Comparison of ENCODE assay signal across 8 cellular contexts in genomic region chr1:115642168-115643072, GRCh38. TPM values are rescaled to one million over a fixed set of nuclear protein-coding genes. Genes with fewer than 3 reads are reported as not detected.
DNase-seq lines count a peak whose midpoint lies in the region; ATAC-seq and TF ChIP-seq lines count a peak whose summit lies in the region.

No MANE protein-coding gene starts in this region.

- ATAC-seq in GM18520 (IDR thresholded peaks at IDR 0.05; ENCODE audit: unreplicated experiment) (peak; percentile 52), HG02943 (IDR thresholded peaks at IDR 0.05; ENCODE audit: low read depth, unreplicated experiment) (peak; percentile 73)
- peak; percentile 62 for ATAC-seq in activated CD8-positive, alpha-beta memory T cell treated with anti-CD3 and anti-CD28 coated beads, Interleukin-2, amount 10 ng/mL, durations not matched to agents 7 days and 5 days

- H3K4me3 Mint-ChIP-seq in activated CD8-positive, alpha-beta memory T cell treated with anti-CD3 and anti-CD28 coated beads, Interleukin-2, amount 10 ng/mL, durations not matched to agents 7 days and 5 days, result peak overlapping the region; percentile 76
- H3K4me3 Mint-ChIP-seq in neural progenitor cell, result peak overlapping the region; percentile 96

- H3K27ac Mint-ChIP-seq in activated CD8-positive, alpha-beta memory T cell treated with anti-CD3 and anti-CD28 coated beads, Interleukin-2, amount 10 ng/mL, durations not matched to agents 7 days and 5 days, result peak overlapping the region; percentile 50
- peak overlapping the region; percentile 88 for H3K27ac Mint-ChIP-seq in neural progenitor cell

- peaks cover 2% of the 10 kb centered on the region for H3K36me3 Mint-ChIP-seq in activated CD8-positive, alpha-beta memory T cell treated with anti-CD3 and anti-CD28 coated beads, Interleukin-2, amount 10 ng/mL, durations not matched to agents 7 days and 5 days
- peaks cover 4% of the 10 kb centered on the region for H3K36me3 Mint-ChIP-seq in neural progenitor cell

- no peaks in the 10 kb centered on the region; a peak in 1 of 22 replicates for H3K36me3 ChIP-seq in BLaER1 treated with 17β-estradiol and CSF1 and Interleukin-3, amounts not matched to agents 10 nM and 100 nM
- H3K36me3 ChIP-seq in neural progenitor cell, result no peaks in the 10 kb centered on the region

- peak; percentile 56 for DNase-seq in NCI-H2107 (lab: John Stamatoyannopoulos, UW)
- DNase-seq in activated CD8-positive, alpha-beta memory T cell treated with anti-CD3 and anti-CD28 coated beads, Interleukin-2, amount 10 ng/mL, durations not matched to agents 7 days and 5 days, result peak; percentile 69
- DNase-seq in fibroblast of villous mesenchyme (ENCODE audit: low read depth), result peak; percentile 54
- DNase-seq in neural progenitor cell (ENCODE audit: low spot score), result peak; percentile 62
- DNase-seq in GDM1 (lab: John Stamatoyannopoulos, UW), result no peak

- no peak for TF ChIP-seq CTCF in fibroblast of villous mesenchyme (IDR thresholded peaks at IDR 0.05; ENCODE audit: insufficient read depth, low read depth, low read length)
- peak; percentile 3 for TF ChIP-seq CTCF in neural progenitor cell (IDR thresholded peaks at IDR 0.05)

- H3K27me3 ChIP-seq in BLaER1 treated with 17β-estradiol and CSF1 and Interleukin-3, amounts not matched to agents 10 nM and 100 nM, result no peaks in the 10 kb centered on the region
- peaks cover 16% of the 10 kb centered on the region for H3K27me3 ChIP-seq in neural progenitor cell

- peaks cover 0 to 16% (median 8%) of the 10 kb centered on the region in 11 experiments; a peak in 7 of 22 replicates for H4K20me1 ChIP-seq in BLaER1 treated with 17β-estradiol and CSF1 and Interleukin-3, amounts not matched to agents 10 nM and 100 nM
- H4K20me1 ChIP-seq in neural progenitor cell (ENCODE audit: low read depth), result peaks cover 20% of the 10 kb centered on the region

- H3K9ac ChIP-seq in BLaER1 treated with 17β-estradiol and CSF1 and Interleukin-3, amounts not matched to agents 10 nM and 100 nM, result peak overlapping the region; percentile 75 to 88 (median 83)
- no peak overlapping the region for H3K9ac ChIP-seq in neural progenitor cell

- peaks cover 12 to 22% (median 16%) of the 10 kb centered on the region in 11 experiments; a peak in 18 of 22 replicates for H3K9me3 ChIP-seq in BLaER1 treated with 17β-estradiol and CSF1 and Interleukin-3, amounts not matched to agents 10 nM and 100 nM (replicated peaks in 1 of 11)
- H3K9me3 ChIP-seq in neural progenitor cell (ENCODE audit: low read depth), result no peaks in the 10 kb centered on the region

- peak overlapping the region; percentile 79 to 97 (median 90) for H3K4me2 ChIP-seq in BLaER1 treated with 17β-estradiol and CSF1 and Interleukin-3, amounts not matched to agents 10 nM and 100 nM
- H3K4me2 ChIP-seq in neural progenitor cell, result peak overlapping the region; percentile 89

- peaks cover 16% of the 10 kb centered on the region for H3K4me1 Mint-ChIP-seq in activated CD8-positive, alpha-beta memory T cell treated with anti-CD3 and anti-CD28 coated beads, Interleukin-2, amount 10 ng/mL, durations not matched to agents 7 days and 5 days
- peaks cover 8% of the 10 kb centered on the region for H3K4me1 Mint-ChIP-seq in neural progenitor cell

- peaks cover 26% of the 10 kb centered on the region for H3K27me3 Mint-ChIP-seq in activated CD8-positive, alpha-beta memory T cell treated with anti-CD3 and anti-CD28 coated beads, Interleukin-2, amount 10 ng/mL, durations not matched to agents 7 days and 5 days
- H3K27me3 Mint-ChIP-seq in neural progenitor cell (ENCODE audit: insufficient read depth, low read depth), result peaks cover 11% of the 10 kb centered on the region

- peak overlapping the region in 10 of 11 experiments; percentile 56 to 82 (median 76); a peak in 21 of 22 replicates for H3K27ac ChIP-seq in BLaER1 treated with 17β-estradiol and CSF1 and Interleukin-3, amounts not matched to agents 10 nM and 100 nM
- H3K27ac ChIP-seq in neural progenitor cell, result no peak overlapping the region

- H3K9me3 Mint-ChIP-seq in activated CD8-positive, alpha-beta memory T cell treated with anti-CD3 and anti-CD28 coated beads, Interleukin-2, amount 10 ng/mL, durations not matched to agents 7 days and 5 days (ENCODE audit: low read depth), result peaks cover 2% of the 10 kb centered on the region
- peaks cover 26% of the 10 kb centered on the region for H3K9me3 Mint-ChIP-seq in neural progenitor cell

- CTCF ChIA-PET in activated CD8-positive, alpha-beta memory T cell treated with anti-CD3 and anti-CD28 coated beads, Interleukin-2, amount 10 ng/mL, durations not matched to agents 7 days and 5 days (lab: Charles Lee), result interaction anchor here (0.8 to 1.5 kb wide), 4 partner anchors 19 to 64 kb away, joined by 3 to 7 read pairs (median 4); no protein-coding TSS in a partner anchor

- H3F3A ChIP-seq in neural progenitor cell (ENCODE audit: low read depth), result no peaks in the 10 kb centered on the region

- peaks cover 7 to 19% (median 13%) of the 10 kb centered on the region in 10 experiments for H3K4me1 ChIP-seq in BLaER1 treated with 17β-estradiol and CSF1 and Interleukin-3, amounts not matched to agents 10 nM and 100 nM
- peaks cover 7% of the 10 kb centered on the region for H3K4me1 ChIP-seq in neural progenitor cell

- peak overlapping the region; percentile 76 to 95 (median 89) for H3K4me3 ChIP-seq in BLaER1 treated with 17β-estradiol and CSF1 and Interleukin-3, amounts not matched to agents 10 nM and 100 nM
- H3K4me3 ChIP-seq in fibroblast of villous mesenchyme (ENCODE audit: low read depth, low read length) (peak overlapping the region; percentile 83), neural progenitor cell (peak overlapping the region; percentile 75)

- H3K79me2 ChIP-seq in neural progenitor cell (ENCODE audit: low read depth), result peaks cover 35% of the 10 kb centered on the region

- peak overlapping the region; percentile 94 for H2AFZ ChIP-seq in neural progenitor cell (replicated peaks)

RNA-seq across cellular contexts. Expression of gene VANGL1, which starts 0.7 kb away (rescaled TPM):
- 10 to 100 TPM; 11.8 TPM for total RNA-seq in activated CD8-positive, alpha-beta memory T cell treated with anti-CD3 and anti-CD28 coated beads, Interleukin-2, amount 10 ng/mL, durations not matched to agents 7 days and 5 days
- 8.7 and 10.8 TPM in 2 replicates for total RNA-seq in fibroblast of villous mesenchyme
- 8.0 and 8.5 TPM in 2 replicates for total RNA-seq in neural progenitor cell (ENCODE audit: low replicate concordance)
